In the genomic region with DNA sequence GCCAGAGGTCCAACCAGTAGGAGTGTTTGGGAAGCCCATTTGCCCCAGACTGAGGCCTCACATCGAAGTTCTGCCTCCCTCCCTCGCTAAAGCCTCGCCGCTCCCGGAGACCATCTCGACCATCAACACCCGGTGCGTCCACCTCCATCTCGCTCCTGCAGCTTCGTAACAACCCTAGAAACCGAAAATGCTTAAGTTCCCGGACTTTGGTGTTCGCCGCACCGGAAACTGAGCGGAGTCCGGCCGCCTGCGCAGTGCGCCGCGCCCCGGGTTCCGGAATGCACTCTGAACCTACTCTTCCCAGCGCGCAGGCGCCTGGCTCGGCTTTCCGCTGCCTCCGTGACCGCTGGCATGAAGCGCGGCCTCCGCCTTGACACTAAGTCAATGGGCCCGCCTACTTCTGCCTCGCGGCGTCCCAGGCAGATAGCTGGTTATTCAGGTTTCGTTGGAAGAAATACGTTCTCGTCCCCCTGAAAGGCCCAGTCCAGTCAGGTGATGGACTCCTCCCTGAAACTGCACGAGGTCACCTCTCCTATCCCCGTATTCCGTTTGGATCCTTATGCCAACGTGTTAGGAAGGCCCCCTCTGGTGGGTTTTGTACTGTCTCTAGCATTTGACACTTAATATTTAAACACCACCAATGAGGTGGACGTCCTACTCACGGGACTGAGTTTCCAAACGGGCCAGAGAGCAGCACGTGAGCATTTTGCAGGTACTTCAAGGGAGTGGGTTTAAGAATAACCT, we compare ENCODE assay signal across 1 cellular context.
TF ChIP-seq lines count a peak whose summit lies in the region.

No MANE protein-coding gene starts in this region.

TF ChIP-seq in HepG2, 621 proteins besides CTCF, POLR2A, EP300 and RAD21 (continued from another document and continues in another):
- TF ChIP-seq FOXK1 (CRISPR knock-in tag; IDR thresholded peaks at IDR 0.05; ENCODE audit: borderline replicate concordance, low read depth) (peak; percentile 60; the same call in 1 of the 2 replicates), NCOA5 (CRISPR knock-in tag; IDR thresholded peaks at IDR 0.05) (no peak), EEA1 (CRISPR knock-in tag; IDR thresholded peaks at IDR 0.05; ENCODE audit: borderline replicate concordance) (peak; percentile 43; the same call in 1 of the 2 replicates), ZBTB1 (CRISPR knock-in tag; IDR thresholded peaks at IDR 0.05; ENCODE audit: borderline replicate concordance) (no peak), PHF5A (CRISPR knock-in tag; IDR thresholded peaks at IDR 0.05; ENCODE audit: low read depth, unreplicated experiment) (peak; percentile 32), ZNF468 (CRISPR knock-in tag; IDR thresholded peaks at IDR 0.05) (no peak), YY1 (IDR thresholded peaks at IDR 0.05; ENCODE audit: insufficient read depth, insufficient replicate concordance, low read depth, low read length) (peak; percentile 64), TRIM24 (CRISPR knock-in tag; IDR thresholded peaks at IDR 0.05) (no peak), RBM22 (optimal IDR thresholded peaks at IDR 0.05; ENCODE audit: low read length) (no peak), HDAC2 (CRISPR knock-in tag; IDR thresholded peaks at IDR 0.05) (peak; percentile 65), SP5 (CRISPR knock-in tag; IDR thresholded peaks at IDR 0.05; ENCODE audit: borderline replicate concordance, low read depth) (peak; percentile 88), ZNF232 (CRISPR knock-in tag; IDR thresholded peaks at IDR 0.05; ENCODE audit: borderline replicate concordance) (peak; percentile 87; the same call in 1 of the 2 replicates), GTF2F1 (IDR thresholded peaks at IDR 0.05; ENCODE audit: low read length) (no peak), MEF2D (CRISPR knock-in tag; IDR thresholded peaks at IDR 0.05) (peak; percentile 92), ZNF30 (CRISPR knock-in tag; IDR thresholded peaks at IDR 0.05) (no peak), ZNF180 (CRISPR knock-in tag; IDR thresholded peaks at IDR 0.05; ENCODE audit: borderline replicate concordance, low read depth) (no peak), CHCHD3 (CRISPR knock-in tag; IDR thresholded peaks at IDR 0.05) (no peak), TOE1 (CRISPR knock-in tag; IDR thresholded peaks at IDR 0.05) (0 out of 2 replicates have a peak, but pooled peaks have one; percentile 56), KDM5A (IDR thresholded peaks at IDR 0.05; ENCODE audit: borderline replicate concordance, low read length) (peak; percentile 69; the same call in 1 of the 2 replicates), DMAP1 (CRISPR knock-in tag; IDR thresholded peaks at IDR 0.05) (peak; percentile 93), MBNL3 (CRISPR knock-in tag; conservative IDR thresholded peaks at IDR 0.05) (no peak), NR2F6 (IDR thresholded peaks at IDR 0.05) (peak; percentile 19; the same call in 1 of the 2 replicates), NR2F6 (CRISPR knock-in tag; IDR thresholded peaks at IDR 0.05) (peak; percentile 69), ATF7-NPFF (CRISPR knock-in tag; IDR thresholded peaks at IDR 0.05; ENCODE audit: low read depth) (peak; percentile 79)
- TF ChIP-seq, protein P1, sequence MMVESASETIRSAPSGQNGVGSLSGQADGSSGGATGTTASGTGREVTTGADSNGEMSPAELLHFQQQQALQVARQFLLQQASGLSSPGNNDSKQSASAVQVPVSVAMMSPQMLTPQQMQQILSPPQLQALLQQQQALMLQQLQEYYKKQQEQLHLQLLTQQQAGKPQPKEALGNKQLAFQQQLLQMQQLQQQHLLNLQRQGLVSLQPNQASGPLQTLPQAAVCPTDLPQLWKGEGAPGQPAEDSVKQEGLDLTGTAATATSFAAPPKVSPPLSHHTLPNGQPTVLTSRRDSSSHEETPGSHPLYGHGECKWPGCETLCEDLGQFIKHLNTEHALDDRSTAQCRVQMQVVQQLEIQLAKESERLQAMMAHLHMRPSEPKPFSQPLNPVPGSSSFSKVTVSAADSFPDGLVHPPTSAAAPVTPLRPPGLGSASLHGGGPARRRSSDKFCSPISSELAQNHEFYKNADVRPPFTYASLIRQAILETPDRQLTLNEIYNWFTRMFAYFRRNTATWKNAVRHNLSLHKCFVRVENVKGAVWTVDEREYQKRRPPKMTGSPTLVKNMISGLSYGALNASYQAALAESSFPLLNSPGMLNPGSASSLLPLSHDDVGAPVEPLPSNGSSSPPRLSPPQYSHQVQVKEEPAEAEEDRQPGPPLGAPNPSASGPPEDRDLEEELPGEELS (CRISPR knock-in tag; IDR thresholded peaks at IDR 0.05) = peak; percentile 72
- TF ChIP-seq, protein P2, sequence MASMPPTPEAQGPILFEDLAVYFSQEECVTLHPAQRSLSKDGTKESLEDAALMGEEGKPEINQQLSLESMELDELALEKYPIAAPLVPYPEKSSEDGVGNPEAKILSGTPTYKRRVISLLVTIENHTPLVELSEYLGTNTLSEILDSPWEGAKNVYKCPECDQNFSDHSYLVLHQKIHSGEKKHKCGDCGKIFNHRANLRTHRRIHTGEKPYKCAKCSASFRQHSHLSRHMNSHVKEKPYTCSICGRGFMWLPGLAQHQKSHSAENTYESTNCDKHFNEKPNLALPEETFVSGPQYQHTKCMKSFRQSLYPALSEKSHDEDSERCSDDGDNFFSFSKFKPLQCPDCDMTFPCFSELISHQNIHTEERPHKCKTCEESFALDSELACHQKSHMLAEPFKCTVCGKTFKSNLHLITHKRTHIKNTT (CRISPR knock-in tag; IDR thresholded peaks at IDR 0.05) = no peak
- TF ChIP-seq, protein P3, sequence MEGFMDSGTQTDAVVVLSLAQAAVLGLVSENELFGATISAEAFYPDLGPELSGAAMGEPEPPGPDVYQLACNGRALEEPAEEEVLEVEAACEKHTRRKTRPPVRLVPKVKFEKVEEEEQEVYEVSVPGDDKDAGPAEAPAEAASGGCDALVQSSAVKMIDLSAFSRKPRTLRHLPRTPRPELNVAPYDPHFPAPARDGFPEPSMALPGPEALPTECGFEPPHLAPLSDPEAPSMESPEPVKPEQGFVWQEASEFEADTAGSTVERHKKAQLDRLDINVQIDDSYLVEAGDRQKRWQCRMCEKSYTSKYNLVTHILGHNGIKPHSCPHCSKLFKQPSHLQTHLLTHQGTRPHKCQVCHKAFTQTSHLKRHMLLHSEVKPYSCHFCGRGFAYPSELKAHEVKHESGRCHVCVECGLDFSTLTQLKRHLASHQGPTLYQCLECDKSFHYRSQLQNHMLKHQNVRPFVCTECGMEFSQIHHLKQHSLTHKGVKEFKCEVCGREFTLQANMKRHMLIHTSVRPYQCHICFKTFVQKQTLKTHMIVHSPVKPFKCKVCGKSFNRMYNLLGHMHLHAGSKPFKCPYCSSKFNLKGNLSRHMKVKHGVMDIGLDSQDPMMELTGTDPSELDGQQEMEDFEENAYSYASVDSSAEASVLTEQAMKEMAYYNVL (CRISPR knock-in tag; IDR thresholded peaks at IDR 0.05; ENCODE audit: borderline replicate concordance) = peak; percentile 85
- TF ChIP-seq, protein P4, sequence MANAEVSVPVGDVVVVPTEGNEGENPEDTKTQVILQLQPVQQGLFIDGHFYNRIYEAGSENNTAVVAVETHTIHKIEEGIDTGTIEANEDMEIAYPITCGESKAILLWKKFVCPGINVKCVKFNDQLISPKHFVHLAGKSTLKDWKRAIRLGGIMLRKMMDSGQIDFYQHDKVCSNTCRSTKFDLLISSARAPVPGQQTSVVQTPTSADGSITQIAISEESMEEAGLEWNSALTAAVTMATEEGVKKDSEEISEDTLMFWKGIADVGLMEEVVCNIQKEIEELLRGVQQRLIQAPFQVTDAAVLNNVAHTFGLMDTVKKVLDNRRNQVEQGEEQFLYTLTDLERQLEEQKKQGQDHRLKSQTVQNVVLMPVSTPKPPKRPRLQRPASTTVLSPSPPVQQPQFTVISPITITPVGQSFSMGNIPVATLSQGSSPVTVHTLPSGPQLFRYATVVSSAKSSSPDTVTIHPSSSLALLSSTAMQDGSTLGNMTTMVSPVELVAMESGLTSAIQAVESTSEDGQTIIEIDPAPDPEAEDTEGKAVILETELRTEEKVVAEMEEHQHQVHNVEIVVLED (CRISPR knock-in tag; IDR thresholded peaks at IDR 0.05; ENCODE audit: borderline replicate concordance) = peak; percentile 77
- TF ChIP-seq, protein P5, sequence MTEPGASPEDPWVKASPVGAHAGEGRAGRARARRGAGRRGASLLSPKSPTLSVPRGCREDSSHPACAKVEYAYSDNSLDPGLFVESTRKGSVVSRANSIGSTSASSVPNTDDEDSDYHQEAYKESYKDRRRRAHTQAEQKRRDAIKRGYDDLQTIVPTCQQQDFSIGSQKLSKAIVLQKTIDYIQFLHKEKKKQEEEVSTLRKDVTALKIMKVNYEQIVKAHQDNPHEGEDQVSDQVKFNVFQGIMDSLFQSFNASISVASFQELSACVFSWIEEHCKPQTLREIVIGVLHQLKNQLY (CRISPR knock-in tag; IDR thresholded peaks at IDR 0.05) = no peak; the same call in 1 of the 2 replicates
- TF ChIP-seq, protein P6, sequence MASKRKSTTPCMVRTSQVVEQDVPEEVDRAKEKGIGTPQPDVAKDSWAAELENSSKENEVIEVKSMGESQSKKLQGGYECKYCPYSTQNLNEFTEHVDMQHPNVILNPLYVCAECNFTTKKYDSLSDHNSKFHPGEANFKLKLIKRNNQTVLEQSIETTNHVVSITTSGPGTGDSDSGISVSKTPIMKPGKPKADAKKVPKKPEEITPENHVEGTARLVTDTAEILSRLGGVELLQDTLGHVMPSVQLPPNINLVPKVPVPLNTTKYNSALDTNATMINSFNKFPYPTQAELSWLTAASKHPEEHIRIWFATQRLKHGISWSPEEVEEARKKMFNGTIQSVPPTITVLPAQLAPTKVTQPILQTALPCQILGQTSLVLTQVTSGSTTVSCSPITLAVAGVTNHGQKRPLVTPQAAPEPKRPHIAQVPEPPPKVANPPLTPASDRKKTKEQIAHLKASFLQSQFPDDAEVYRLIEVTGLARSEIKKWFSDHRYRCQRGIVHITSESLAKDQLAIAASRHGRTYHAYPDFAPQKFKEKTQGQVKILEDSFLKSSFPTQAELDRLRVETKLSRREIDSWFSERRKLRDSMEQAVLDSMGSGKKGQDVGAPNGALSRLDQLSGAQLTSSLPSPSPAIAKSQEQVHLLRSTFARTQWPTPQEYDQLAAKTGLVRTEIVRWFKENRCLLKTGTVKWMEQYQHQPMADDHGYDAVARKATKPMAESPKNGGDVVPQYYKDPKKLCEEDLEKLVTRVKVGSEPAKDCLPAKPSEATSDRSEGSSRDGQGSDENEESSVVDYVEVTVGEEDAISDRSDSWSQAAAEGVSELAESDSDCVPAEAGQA (IDR thresholded peaks at IDR 0.05; ENCODE audit: low read depth) = no peak; the same call in 1 of the 2 replicates
- TF ChIP-seq, protein P6 (CRISPR knock-in tag; IDR thresholded peaks at IDR 0.05; ENCODE audit: borderline replicate concordance) = no peak
- TF ChIP-seq, protein P7, sequence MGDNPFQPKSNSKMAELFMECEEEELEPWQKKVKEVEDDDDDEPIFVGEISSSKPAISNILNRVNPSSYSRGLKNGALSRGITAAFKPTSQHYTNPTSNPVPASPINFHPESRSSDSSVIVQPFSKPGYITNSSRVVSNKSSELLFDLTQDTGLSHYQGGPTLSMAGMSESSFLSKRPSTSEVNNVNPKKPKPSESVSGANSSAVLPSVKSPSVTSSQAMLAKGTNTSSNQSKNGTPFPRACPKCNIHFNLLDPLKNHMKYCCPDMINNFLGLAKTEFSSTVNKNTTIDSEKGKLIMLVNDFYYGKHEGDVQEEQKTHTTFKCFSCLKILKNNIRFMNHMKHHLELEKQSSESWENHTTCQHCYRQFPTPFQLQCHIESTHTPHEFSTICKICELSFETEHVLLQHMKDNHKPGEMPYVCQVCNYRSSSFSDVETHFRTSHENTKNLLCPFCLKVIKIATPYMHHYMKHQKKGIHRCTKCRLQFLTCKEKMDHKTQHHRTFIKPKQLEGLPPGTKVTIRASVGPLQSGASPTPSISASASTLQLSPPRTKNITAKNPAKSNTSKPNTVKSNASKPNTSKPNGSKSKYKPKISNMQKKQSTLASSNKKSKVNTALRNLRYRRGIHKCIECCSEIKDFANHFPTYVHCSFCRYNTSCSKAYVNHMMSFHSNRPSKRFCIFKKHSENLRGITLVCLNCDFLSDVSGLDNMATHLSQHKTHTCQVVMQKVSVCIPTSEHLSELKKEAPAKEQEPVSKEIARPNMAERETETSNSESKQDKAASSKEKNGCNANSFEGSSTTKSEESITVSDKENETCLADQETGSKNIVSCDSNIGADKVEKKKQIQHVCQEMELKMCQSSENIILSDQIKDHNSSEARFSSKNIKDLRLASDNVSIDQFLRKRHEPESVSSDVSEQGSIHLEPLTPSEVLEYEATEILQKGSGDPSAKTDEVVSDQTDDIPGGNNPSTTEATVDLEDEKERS (CRISPR knock-in tag; IDR thresholded peaks at IDR 0.05) = peak; percentile 84; the same call in 1 of the 2 replicates
- TF ChIP-seq, protein P8, sequence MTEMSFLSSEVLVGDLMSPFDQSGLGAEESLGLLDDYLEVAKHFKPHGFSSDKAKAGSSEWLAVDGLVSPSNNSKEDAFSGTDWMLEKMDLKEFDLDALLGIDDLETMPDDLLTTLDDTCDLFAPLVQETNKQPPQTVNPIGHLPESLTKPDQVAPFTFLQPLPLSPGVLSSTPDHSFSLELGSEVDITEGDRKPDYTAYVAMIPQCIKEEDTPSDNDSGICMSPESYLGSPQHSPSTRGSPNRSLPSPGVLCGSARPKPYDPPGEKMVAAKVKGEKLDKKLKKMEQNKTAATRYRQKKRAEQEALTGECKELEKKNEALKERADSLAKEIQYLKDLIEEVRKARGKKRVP (CRISPR knock-in tag; IDR thresholded peaks at IDR 0.05) = peak in 1 of 2 experiments; percentile 79; a peak in 2 of 4 replicates
- TF ChIP-seq, protein P9, sequence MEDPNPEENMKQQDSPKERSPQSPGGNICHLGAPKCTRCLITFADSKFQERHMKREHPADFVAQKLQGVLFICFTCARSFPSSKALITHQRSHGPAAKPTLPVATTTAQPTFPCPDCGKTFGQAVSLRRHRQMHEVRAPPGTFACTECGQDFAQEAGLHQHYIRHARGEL (CRISPR knock-in tag; IDR thresholded peaks at IDR 0.05) = no peak
- TF ChIP-seq, protein P10, sequence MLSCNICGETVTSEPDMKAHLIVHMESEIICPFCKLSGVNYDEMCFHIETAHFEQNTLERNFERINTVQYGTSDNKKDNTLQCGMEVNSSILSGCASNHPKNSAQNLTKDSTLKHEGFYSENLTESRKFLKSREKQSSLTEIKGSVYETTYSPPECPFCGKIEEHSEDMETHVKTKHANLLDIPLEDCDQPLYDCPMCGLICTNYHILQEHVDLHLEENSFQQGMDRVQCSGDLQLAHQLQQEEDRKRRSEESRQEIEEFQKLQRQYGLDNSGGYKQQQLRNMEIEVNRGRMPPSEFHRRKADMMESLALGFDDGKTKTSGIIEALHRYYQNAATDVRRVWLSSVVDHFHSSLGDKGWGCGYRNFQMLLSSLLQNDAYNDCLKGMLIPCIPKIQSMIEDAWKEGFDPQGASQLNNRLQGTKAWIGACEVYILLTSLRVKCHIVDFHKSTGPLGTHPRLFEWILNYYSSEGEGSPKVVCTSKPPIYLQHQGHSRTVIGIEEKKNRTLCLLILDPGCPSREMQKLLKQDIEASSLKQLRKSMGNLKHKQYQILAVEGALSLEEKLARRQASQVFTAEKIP (CRISPR knock-in tag; IDR thresholded peaks at IDR 0.05; ENCODE audit: borderline replicate concordance) = no peak
